Comparison of ENCODE assay signal across 8 cellular contexts in genomic region chr10:44981172-44982113, GRCh38. TPM values are rescaled to one million over a fixed set of nuclear protein-coding genes. Genes with fewer than 3 reads are reported as not detected.
DNase-seq lines count a peak whose midpoint lies in the region; ATAC-seq and TF ChIP-seq lines count a peak whose summit lies in the region.

No MANE protein-coding gene starts in this region.

- CTCF ChIA-PET in HEK293T (lab: Yijun Ruan, JAX), result interaction anchor here (0.9 to 1.2 kb wide), 3 partner anchors 8 to 74 kb away, joined by 3 read pairs; no protein-coding TSS in a partner anchor

- H3K9me3 ChIP-seq in SJSA1 (replicated peaks), result no peaks in the 10 kb centered on the region

- intact Hi-C loops in sciatic nerve (cut with DNase I), result loop anchor here (2.0 kb wide), 1 partner anchor 19 kb away; the partner anchor contains the start of gene ZNF22

- H3K4me3 ChIP-seq in SJSA1, result no peak overlapping the region
- no peak overlapping the region for H3K4me3 ChIP-seq in fibroblast of villous mesenchyme (ENCODE audit: low read depth, low read length)

- ATAC-seq in HG02623 (IDR thresholded peaks at IDR 0.05; ENCODE audit: unreplicated experiment) (peak; percentile 46), sciatic nerve (no peak)

- no peak for TF ChIP-seq CTCF in fibroblast of villous mesenchyme (IDR thresholded peaks at IDR 0.05; ENCODE audit: insufficient read depth, low read depth, low read length)

- in situ Hi-C loops in G401 (cut with HindIII; ENCODE audit: low sequenced_read_pairs), result no loop called here

- H3K4me1 ChIP-seq in SJSA1 (replicated peaks), result peaks cover 97% of the 10 kb centered on the region

- peak; percentile 57 for DNase-seq in G401 (ENCODE audit: low spot score)
- DNase-seq in SJSA1 (ENCODE audit: low read depth in 1 of 2, low spot score in 2 of 2), result peak; percentile 88 to 90
- peak; percentile 72 for DNase-seq in fibroblast of villous mesenchyme (ENCODE audit: low read depth)
- peak; percentile 62 for DNase-seq in sciatic nerve (ENCODE audit: low spot score)
- no peak for DNase-seq in HEK293T (ENCODE audit: extremely low spot score)
- no peak for DNase-seq in NCI-H2107 treated with DMSO at 0.1 percent for 48 hours (lab: John Stamatoyannopoulos, UW; ENCODE audit: unreplicated experiment)
- DNase-seq in stimulated activated CD8-positive, alpha-beta memory T cell treated with anti-CD3 and anti-CD28 coated beads, Interleukin-4, amount 100 ng/mL, for 48 hours, result no peak

- no peaks in the 10 kb centered on the region for H3K27me3 ChIP-seq in SJSA1 (replicated peaks)

- POLR2A ChIA-PET in HEK293T (lab: Yijun Ruan, JAX), result interaction anchor here (1.1 to 1.2 kb wide), 2 partner anchors 9 to 23 kb away, joined by 3 to 4 read pairs; no protein-coding TSS in a partner anchor

- H3K36me3 ChIP-seq in SJSA1, result peaks cover 49% of the 10 kb centered on the region

- peak overlapping the region; percentile 87 for H3K27ac ChIP-seq in SJSA1

TF ChIP-seq in HEK293T, 16 proteins besides CTCF, POLR2A, EP300 and RAD21:
- no peak for TF ChIP-seq ARNT (IDR thresholded peaks at IDR 0.05)
- TF ChIP-seq NFRKB (IDR thresholded peaks at IDR 0.05), result no peak
- no peak for TF ChIP-seq L3MBTL2 (conservative IDR thresholded peaks at IDR 0.05)
- no peak for TF ChIP-seq ZNF384 (IDR thresholded peaks at IDR 0.05)
- no peak for TF ChIP-seq LEF1 (IDR thresholded peaks at IDR 0.05; ENCODE audit: borderline replicate concordance)
- TF ChIP-seq FOXA1 (IDR thresholded peaks at IDR 0.05), result no peak
- TF ChIP-seq BHLHE40 (IDR thresholded peaks at IDR 0.05; ENCODE audit: borderline replicate concordance), result no peak
- TF ChIP-seq TARDBP (IDR thresholded peaks at IDR 0.05), result no peak
- no peak for TF ChIP-seq SUZ12 (IDR thresholded peaks at IDR 0.05)
- no peak for TF ChIP-seq CTBP1 (IDR thresholded peaks at IDR 0.05; ENCODE audit: borderline replicate concordance)
- TF ChIP-seq HDGF (IDR thresholded peaks at IDR 0.05; ENCODE audit: borderline replicate concordance), result no peak
- TF ChIP-seq PKNOX1 (IDR thresholded peaks at IDR 0.05), result no peak
- no peak for TF ChIP-seq ELF4 (IDR thresholded peaks at IDR 0.05)
- TF ChIP-seq FOXK2 (IDR thresholded peaks at IDR 0.05), result no peak
- no peak for TF ChIP-seq SP1 (IDR thresholded peaks at IDR 0.05)

RNA-seq across cellular contexts. Expression of gene DEPP1, which starts 2.8 kb away (rescaled TPM):
- 0.14 and 2.7 TPM in 2 replicates for total RNA-seq in G401 (2014; rRNA removed; shearing (Covaris generic))
- total RNA-seq in SJSA1 (2014; rRNA removed; shearing (Covaris generic)), result 4.9 and 6.8 TPM in 2 replicates
- total RNA-seq in fibroblast of villous mesenchyme, result 17.1 and 29.8 TPM in 2 replicates
- 190 TPM for total RNA-seq in sciatic nerve

RNA-seq across cellular contexts. Expression of gene ZNF22, which starts 19.3 kb away (rescaled TPM):
- total RNA-seq in G401 (2014; rRNA removed; shearing (Covaris generic)), result 10.0 and 13.9 TPM in 2 replicates
- 59.6 and 88.5 TPM in 2 replicates for total RNA-seq in SJSA1 (2014; rRNA removed; shearing (Covaris generic))
- total RNA-seq in fibroblast of villous mesenchyme (14.8 and 21.2 TPM in 2 replicates), sciatic nerve (24.9 TPM)

RNA-seq across cellular contexts. Expression of gene RASSF4, which starts 21.8 kb away (rescaled TPM):
- 0.98 and 1.5 TPM in 2 replicates for total RNA-seq in G401 (2014; rRNA removed; shearing (Covaris generic))
- total RNA-seq in SJSA1 (2014; rRNA removed; shearing (Covaris generic)), result 9.2 and 19.7 TPM in 2 replicates
- 6.0 and 6.8 TPM in 2 replicates for total RNA-seq in fibroblast of villous mesenchyme
- total RNA-seq in sciatic nerve, result 63.7 TPM

Comparison
In these comparisons a context has a peak if more than half of its experiments do, and no peak if none do; other contexts are left out.
1. DNase-seq: peak in G401 (single experiment), SJSA1 (2 of 2), fibroblast of villous mesenchyme (single experiment) and sciatic nerve (single experiment); none in HEK293T (single experiment), NCI-H2107 treated with DMSO at 0.1 percent for 48 hours (single experiment) and stimulated activated CD8-positive, alpha-beta memory T cell treated with anti-CD3 and anti-CD28 coated beads, Interleukin-4, amount 100 ng/mL, for 48 hours (single experiment).